Comparison of ENCODE assay signal across 12 cellular contexts in genomic region chr5:171978519-171978918, GRCh38. TPM values are rescaled to one million over a fixed set of nuclear protein-coding genes. Genes with fewer than 3 reads are reported as not detected.
DNase-seq lines count a peak whose midpoint lies in the region; ATAC-seq and TF ChIP-seq lines count a peak whose summit lies in the region.
"Had no signal": no experiment of that assay in that cellular context is flagged by ENCODE, and none has a peak within 500 bp of the region (broad histone marks: within the 10 kb centered on the region; RNA-seq: fewer than 3 reads in every experiment).

No MANE protein-coding gene starts in this region.

- H3K4me1 Mint-ChIP-seq in endothelial cell (ENCODE audit: unreplicated experiment): peaks cover 11% of the 10 kb centered on the region

- peak overlapping the region; percentile 71 for H3K4me3 Mint-ChIP-seq in endothelial cell (ENCODE audit: unreplicated experiment)

- DNase-seq in endothelial cell (ENCODE audit: low spot score) (no peak), midbrain (lab: John Stamatoyannopoulos, UW) (no peak), foreskin melanocyte (no peak)
- DNase-seq: caudate nucleus, NCI-H345, uterus had no signal

- ATAC-seq in GM21390 (IDR thresholded peaks at IDR 0.05; ENCODE audit: unreplicated experiment) (peak; percentile 60), HG03196 (IDR thresholded peaks at IDR 0.05; ENCODE audit: unreplicated experiment) (peak; percentile 43), HG02678 (IDR thresholded peaks at IDR 0.05; ENCODE audit: unreplicated experiment) (no peak), HG03025 (IDR thresholded peaks at IDR 0.05; ENCODE audit: low FRiP score, unreplicated experiment) (no peak)
- ATAC-seq: activated T-helper 17 cell treated with anti-CD3 and anti-CD28 coated beads, Interleukin-2, amount 50 U/mL, for 72 hours had no signal

- peaks cover 2% of the 10 kb centered on the region for H3K27me3 Mint-ChIP-seq in endothelial cell (ENCODE audit: unreplicated experiment)
- H3K27me3 Mint-ChIP-seq: activated T-helper 17 cell treated with anti-CD3 and anti-CD28 coated beads, Interleukin-2, amount 50 U/mL, for 72 hours had no signal

- TF ChIP-seq CTCF in GM12875 (IDR thresholded peaks at IDR 0.05; ENCODE audit: borderline replicate concordance, insufficient read depth, low read depth, low read length) (no peak), endothelial cell (IDR thresholded peaks at IDR 0.05; ENCODE audit: unreplicated experiment) (no peak)

- no peaks in the 10 kb centered on the region for H3K9me3 Mint-ChIP-seq in endothelial cell (ENCODE audit: unreplicated experiment)

- no peak overlapping the region for H3K27ac Mint-ChIP-seq in endothelial cell (ENCODE audit: unreplicated experiment)
- H3K27ac Mint-ChIP-seq: activated T-helper 17 cell treated with anti-CD3 and anti-CD28 coated beads, Interleukin-2, amount 50 U/mL, for 72 hours had no signal

- H3K36me3 Mint-ChIP-seq in endothelial cell (ENCODE audit: low read depth, unreplicated experiment): peaks cover 24% of the 10 kb centered on the region

- H3K4me3 ChIP-seq in GM12875 (ENCODE audit: low read depth, low read length): peak overlapping the region; percentile 1
- H3K4me3 ChIP-seq: uterus had no signal

RNA-seq across cellular contexts. Expression of gene FBXW11, which starts 27.9 kb away (rescaled TPM):
- total RNA-seq in endothelial cell (ENCODE audit: unreplicated experiment): 62.0 TPM

Comparison
In these comparisons a context has a peak if more than half of its experiments do, and no peak if none do; other contexts are left out.
1. ATAC-seq: peak in GM21390 (single experiment) and HG03196 (single experiment); none in HG02678 (single experiment) and HG03025 (single experiment).